Comparison of ENCODE assay signal across 14 cellular contexts in genomic region chr2:46470114-46470628, GRCh38. TPM values are rescaled to one million over a fixed set of nuclear protein-coding genes. Genes with fewer than 3 reads are reported as not detected.
DNase-seq lines count a peak whose midpoint lies in the region; ATAC-seq and TF ChIP-seq lines count a peak whose summit lies in the region.
"Had no signal": no experiment of that assay in that cellular context is flagged by ENCODE, and none has a peak within 500 bp of the region (broad histone marks: within the 10 kb centered on the region; RNA-seq: fewer than 3 reads in every experiment).

No MANE protein-coding gene starts in this region.

- H3K36me3 ChIP-seq in IMR-90 (ENCODE audit: control insufficient read depth, insufficient read depth, low read length), result no peaks in the 10 kb centered on the region
- H3K36me3 ChIP-seq: BLaER1, ovary, SJSA1 had no signal

- no peaks in the 10 kb centered on the region for H3K9me3 ChIP-seq in IMR-90 (ENCODE audit: control insufficient read depth, insufficient read depth, low read length)
- H3K9me3 ChIP-seq: BLaER1, ovary, SJSA1 had no signal

- H3K27ac ChIP-seq in IMR-90 (ENCODE audit: insufficient read depth, low read length), result no peak overlapping the region
- H3K27ac ChIP-seq: BLaER1, ovary, SJSA1 had no signal

- no peaks in the 10 kb centered on the region for H3K36me3 Mint-ChIP-seq in type B pancreatic cell

- H3K4me1 Mint-ChIP-seq in type B pancreatic cell (ENCODE audit: unreplicated experiment), result no peaks in the 10 kb centered on the region

- H2BK20ac ChIP-seq in IMR-90 (ENCODE audit: low read depth, low read length), result no peak overlapping the region; the same call in 1 of the 2 replicates

- ATAC-seq in IMR-90 (ENCODE audit: low read depth) (no peak), left cardiac atrium (peak; percentile 71 to 76), omental fat pad (ENCODE audit: low FRiP score) (peak; percentile 28)

- dilution Hi-C loops in IMR-90 (cut with HindIII; ENCODE audit: low sequenced_read_pairs, unreplicated experiment), result no loop called here

- no peak for TF ChIP-seq CTCF in IMR-90 (conservative IDR thresholded peaks at IDR 0.05; ENCODE audit: low read depth, low read length)
- TF ChIP-seq CTCF in omental fat pad (IDR thresholded peaks at IDR 0.05), result no peak
- TF ChIP-seq CTCF in type B pancreatic cell (conservative IDR thresholded peaks at IDR 0.05), result no peak

- H2AK9ac ChIP-seq in IMR-90 (replicated peaks; ENCODE audit: low read depth, low read length, poor library complexity), result peak overlapping the region; percentile 85

- H3K27me3 ChIP-seq in IMR-90 (ENCODE audit: control insufficient read depth, insufficient read depth, low read length), result no peaks in the 10 kb centered on the region
- H3K27me3 ChIP-seq: BLaER1, ovary, SJSA1 had no signal

- TF ChIP-seq POLR2A in IMR-90 (IDR thresholded peaks at IDR 0.05; ENCODE audit: low read depth, low read length), result no peak

- no peak overlapping the region for H4K91ac ChIP-seq in IMR-90 (ENCODE audit: insufficient read depth, low read depth, low read length)

- H3K27me3 Mint-ChIP-seq in type B pancreatic cell, result peaks cover 13% of the 10 kb centered on the region

- no peak overlapping the region; the same call in 1 of the 2 replicates for H3K23ac ChIP-seq in IMR-90 (ENCODE audit: low read depth, low read length)

- peak overlapping the region; percentile 61; the same call in 1 of the 2 replicates for H2AK5ac ChIP-seq in IMR-90 (ENCODE audit: low read depth, low read length)

- no peaks in the 10 kb centered on the region for H3K4me1 ChIP-seq in IMR-90 (ENCODE audit: control insufficient read depth, insufficient read depth, low read length)
- H3K4me1 ChIP-seq: SJSA1 had no signal

- H3K79me1 ChIP-seq in IMR-90 (ENCODE audit: low read depth in 1 of 2, low read length in 2 of 2), result no peaks in the 10 kb centered on the region

- in situ Hi-C loops in IMR-90 (cut with MboI; ENCODE audit: low sequenced_read_pairs), result no loop called here

- peak overlapping the region; percentile 64 for H2AFZ ChIP-seq in IMR-90 (replicated peaks; ENCODE audit: low read length, poor library complexity)

- H3K27ac Mint-ChIP-seq in type B pancreatic cell, result no peak overlapping the region

- POLR2A ChIA-PET in IMR-90 (lab: Charles Lee; ENCODE audit: unreplicated experiment), result interaction anchor here (0.5 kb wide), 1 partner anchor 513 kb away, joined by 3 read pairs; no protein-coding TSS in a partner anchor

- no peak overlapping the region for H4K8ac ChIP-seq in IMR-90 (ENCODE audit: low read depth in 2 of 2, low read length in 2 of 2)

- H3K56ac ChIP-seq in IMR-90 (ENCODE audit: extremely low read depth, insufficient read depth, low read length), result no peak overlapping the region

- H3K4me2 ChIP-seq in IMR-90 (ENCODE audit: low read depth, low read length), result no peak overlapping the region
- H3K4me2 ChIP-seq: BLaER1 had no signal

- H3K9me3 Mint-ChIP-seq in type B pancreatic cell, result no peaks in the 10 kb centered on the region

- H3K18ac ChIP-seq in IMR-90 (ENCODE audit: low read depth, low read length), result no peak overlapping the region

- H3K9ac ChIP-seq in IMR-90 (ENCODE audit: low read depth, low read length), result no peak overlapping the region
- H3K9ac ChIP-seq: BLaER1 had no signal

- TF ChIP-seq RAD21 in IMR-90 (IDR thresholded peaks at IDR 0.05; ENCODE audit: low read length), result no peak

- H3K9me1 ChIP-seq in IMR-90 (ENCODE audit: insufficient read depth, low read length), result peaks cover 5% of the 10 kb centered on the region

- H2BK120ac ChIP-seq in IMR-90 (ENCODE audit: low read depth, low read length), result no peak overlapping the region; the same call in 1 of the 2 replicates

- H3K4me3 ChIP-seq in IMR-90 (ENCODE audit: insufficient read depth, low read depth, low read length), result no peak overlapping the region
- H3K4me3 ChIP-seq: BLaER1, ovary, SJSA1 had no signal

- DNase-seq in IMR-90, result no peak
- peak; percentile 74 for DNase-seq in SIG-M5 treated with dmso at 0.1 percent for 504 hours (lab: John Stamatoyannopoulos, UW; ENCODE audit: unreplicated experiment)
- DNase-seq in left cardiac atrium, result no peak
- DNase-seq in omental fat pad (ENCODE audit: low spot score), result no peak
- DNase-seq in GF-D8 (lab: John Stamatoyannopoulos, UW), result no peak
- no peak for DNase-seq in NCI-H526 (lab: John Stamatoyannopoulos, UW)
- DNase-seq in A172 (ENCODE audit: low spot score), result no peak
- no peak for DNase-seq in type B pancreatic cell (ENCODE audit: extremely low spot score, unreplicated experiment)
- DNase-seq: Karpas-422; NCI-H2029 treated with DMSO at 0.1 percent for 48 hours; ovary; stimulated activated CD4-positive, alpha-beta T cell treated with anti-CD3 and anti-CD28 coated beads, Interleukin-12 subunit alpha, Interleukin-12 subunit beta, amount 100 ng/mL, for 4 hours had no signal

- no peak overlapping the region for H2BK5ac ChIP-seq in IMR-90 (ENCODE audit: low read depth, low read length, poor library complexity, severe bottlenecking)

- H3K4ac ChIP-seq in IMR-90 (ENCODE audit: low read depth, low read length), result peak overlapping the region; percentile 27; the same call in 1 of the 2 replicates

- WGBS in IMR-90 (ENCODE audit: extremely low coverage in 2 of 2, insufficient read length in 1 of 2), 2 experiments, result 70% methylated on average over 2 of the region's 7 CpGs; no CpG with 5 or more reads in 1 of the 2 experiments

- CTCF ChIA-PET in IMR-90 (lab: Yijun Ruan, JAX), result interaction anchor here (0.7 to 1.0 kb wide), 2 partner anchors 18 to 27 kb away, joined by 3 read pairs; no protein-coding TSS in a partner anchor

- no peaks in the 10 kb centered on the region for H4K20me1 ChIP-seq in IMR-90 (ENCODE audit: insufficient read depth, low read length)
- H4K20me1 ChIP-seq: BLaER1 had no signal

- intact Hi-C loops in IMR-90 (cut with micrococcal nuclease), result no loop called here
- intact Hi-C loops in left cardiac atrium (cut with DNase I), result no loop called here

- H3K14ac ChIP-seq in IMR-90 (replicated peaks; ENCODE audit: low read depth, low read length), result peak overlapping the region; percentile 87

- H3K4me3 Mint-ChIP-seq in type B pancreatic cell, result no peak overlapping the region

- no TSS peak for BruUV-seq in IMR-90 (replicated peaks; lab: Mats Ljungman, UMichigan)

- H4K5ac ChIP-seq in IMR-90 (ENCODE audit: low read depth, low read length), result no peak overlapping the region

- H2BK15ac ChIP-seq in IMR-90 (ENCODE audit: low read depth, low read length), result peak overlapping the region; percentile 91; the same call in 2 of the 3 replicates

TF ChIP-seq in IMR-90, 13 proteins besides CTCF, POLR2A, EP300 and RAD21:
- TF ChIP-seq USF2 (IDR thresholded peaks at IDR 0.05; ENCODE audit: low read depth, low read length) (no peak), ELK1 (IDR thresholded peaks at IDR 0.05; ENCODE audit: borderline replicate concordance, low read depth, low read length) (no peak), SMC3 (IDR thresholded peaks at IDR 0.05; ENCODE audit: low read depth, low read length) (no peak), RCOR1 (IDR thresholded peaks at IDR 0.05; ENCODE audit: insufficient replicate concordance, low read length) (no peak), MXI1 (IDR thresholded peaks at IDR 0.05; ENCODE audit: borderline replicate concordance, low read depth, low read length) (no peak), MAFK (IDR thresholded peaks at IDR 0.05; ENCODE audit: low read depth, low read length) (no peak), BHLHE40 (IDR thresholded peaks at IDR 0.05; ENCODE audit: low read depth, low read length) (no peak), FOS (IDR thresholded peaks at IDR 0.05; ENCODE audit: low read depth, low read length) (no peak)

RNA-seq across cellular contexts. Expression of gene TMEM247, which starts 9.2 kb away (rescaled TPM):
- not detected in 2 replicates for total RNA-seq in IMR-90 (2012; rRNA removed)
- not detected in 2 replicates for polyA plus RNA-seq in IMR-90 (2012; rRNA removed)
- polyA plus RNA-seq in IMR-90 (2012; cell fraction: cytosol; rRNA removed), result not detected in 2 replicates
- not detected in 2 replicates for polyA plus RNA-seq in IMR-90 (2012; cell fraction: nucleus; rRNA removed; ENCODE audit: low replicate concordance)
- not detected for total RNA-seq in left cardiac atrium
- not detected for total RNA-seq in omental fat pad
- total RNA-seq in A172 (2014; rRNA removed; shearing (Covaris generic)), result not detected in 2 replicates
- total RNA-seq in type B pancreatic cell (ENCODE audit: low replicate concordance), result not detected in 2 replicates
- total RNA-seq: ovary, SJSA1 had no signal
- polyA plus RNA-seq: ovary had no signal
